16 cellular contexts compared by ENCODE assay signal in genomic region chr10:73359492-73359891, GRCh38. TPM values are rescaled to one million over a fixed set of nuclear protein-coding genes. Genes with fewer than 3 reads are reported as not detected.
DNase-seq lines count a peak whose midpoint lies in the region; ATAC-seq and TF ChIP-seq lines count a peak whose summit lies in the region.
"Had no signal": no experiment of that assay in that cellular context is flagged by ENCODE, and none has a peak within 500 bp of the region (broad histone marks: within the 10 kb centered on the region; RNA-seq: fewer than 3 reads in every experiment).

No MANE protein-coding gene starts in this region.

- H4K20me1 ChIP-seq in SK-N-SH (ENCODE audit: insufficient read depth) = no peaks in the 10 kb centered on the region

- H3K4me3 ChIP-seq in SK-N-SH (ENCODE audit: low read depth in 2 of 2, low read length in 1 of 2) (no peak overlapping the region), endocrine pancreas (ENCODE audit: control insufficient read depth, insufficient read depth, low read length) (peak overlapping the region; percentile 79), skeletal muscle satellite cell (ENCODE audit: low read length) (no peak overlapping the region)

- H3K4me2 ChIP-seq in SK-N-SH (no peak overlapping the region), skeletal muscle satellite cell (ENCODE audit: low read length) (peak overlapping the region; percentile 94)

- DNase-seq in SK-N-SH (no peak), NCI-H2227 (lab: John Stamatoyannopoulos, UW; ENCODE audit: unreplicated experiment) (peak; percentile 55), NCI-H446 treated with DMSO at 0.1 percent for 48 hours (lab: John Stamatoyannopoulos, UW) (no peak)
- no peak for DNase-seq in activated naive CD4-positive, alpha-beta T cell treated with anti-CD3 and anti-CD28 coated beads, Interleukin-2, amount 50 U/mL, for 72 hours (ENCODE audit: low spot score in 2 of 2)
- DNase-seq: ACHN; activated CD8-positive, alpha-beta memory T cell treated with anti-CD3 and anti-CD28 coated beads, Interleukin-2, amount 50 U/mL, for 48 hours; DND-41; KG1; left colon; NCI-H2171 treated with DMSO at 0.1 percent for 48 hours; upper lobe of right lung had no signal

- no peak for TF ChIP-seq EP300 in SK-N-SH (IDR thresholded peaks at IDR 0.05; ENCODE audit: borderline replicate concordance in 1 of 2, low read depth in 1 of 2, low read length in 1 of 2)

- POLR2A ChIA-PET in SK-N-SH (lab: Yijun Ruan, JAX) = interaction anchor here (1.2 kb wide), 1 partner anchor 113 kb away, joined by 4 read pairs; the partner anchor contains the start of gene DNAJC9

- H3K4me1 ChIP-seq in SK-N-SH (ENCODE audit: control insufficient read depth in 1 of 2, insufficient read depth in 2 of 2, low read depth in 1 of 2, low read length in 1 of 2) (peaks cover 0 to 5% of the 10 kb centered on the region in 2 experiments; a peak in 2 of 4 replicates), endocrine pancreas (ENCODE audit: control insufficient read depth, insufficient read depth, low read length) (no peaks in the 10 kb centered on the region), skeletal muscle satellite cell (ENCODE audit: control insufficient read depth, insufficient read depth, low read length) (peaks cover 13% of the 10 kb centered on the region)

- H3K36me3 ChIP-seq in SK-N-SH (replicated peaks in 1 of 2; ENCODE audit: control insufficient read depth in 1 of 2, insufficient read depth in 2 of 2, low read length in 1 of 2) (peaks cover 0 to 16% of the 10 kb centered on the region in 2 experiments), endocrine pancreas (ENCODE audit: control insufficient read depth, insufficient read depth, low read length) (no peaks in the 10 kb centered on the region), skeletal muscle satellite cell (ENCODE audit: insufficient read depth, low read length) (peaks cover 4% of the 10 kb centered on the region)

- H3K79me2 ChIP-seq in SK-N-SH (ENCODE audit: insufficient read depth) = no peaks in the 10 kb centered on the region

- peaks cover 10% of the 10 kb centered on the region for H3F3A ChIP-seq in SK-N-SH (replicated peaks; ENCODE audit: insufficient read depth)

- CTCF ChIA-PET in SK-N-SH (lab: Yijun Ruan, JAX) = interaction anchor here (0.8 kb wide), 1 partner anchor 11 kb away, joined by 3 read pairs; no protein-coding TSS in a partner anchor

- no peaks in the 10 kb centered on the region for H3K9me3 Mint-ChIP-seq in activated naive CD4-positive, alpha-beta T cell treated with anti-CD3 and anti-CD28 coated beads, Interleukin-2, amount 50 U/mL, for 72 hours

- H3K27me3 ChIP-seq in SK-N-SH (ENCODE audit: insufficient read depth) (no peaks in the 10 kb centered on the region), endocrine pancreas (ENCODE audit: control insufficient read depth, insufficient read depth, low read length) (no peaks in the 10 kb centered on the region), skeletal muscle satellite cell (ENCODE audit: control insufficient read depth, insufficient read depth, low read length) (no peaks in the 10 kb centered on the region)
- H3K27me3 ChIP-seq: upper lobe of right lung had no signal

- no peak for TF ChIP-seq CTCF in SK-N-SH (IDR thresholded peaks at IDR 0.05)

- no peaks in the 10 kb centered on the region for H3K9me2 ChIP-seq in SK-N-SH

- ATAC-seq in SK-N-SH treated with all-trans-retinoic acid at 6 μM for 48 hours = no peak
- ATAC-seq in HG03095 (IDR thresholded peaks at IDR 0.05; ENCODE audit: unreplicated experiment) = no peak
- no peak for ATAC-seq in activated naive CD4-positive, alpha-beta T cell treated with anti-CD3 and anti-CD28 coated beads, Interleukin-2, amount 50 U/mL, for 72 hours

- H3K9me3 ChIP-seq in SK-N-SH = no peaks in the 10 kb centered on the region
- no peaks in the 10 kb centered on the region for H3K9me3 ChIP-seq in endocrine pancreas (ENCODE audit: control insufficient read depth, low read length)
- no peaks in the 10 kb centered on the region for H3K9me3 ChIP-seq in skeletal muscle satellite cell (replicated peaks; ENCODE audit: low read length)
- H3K9me3 ChIP-seq: neutrophil, upper lobe of right lung had no signal

- peak overlapping the region; percentile 96; the same call in 1 of the 2 replicates for H2AFZ ChIP-seq in SK-N-SH (ENCODE audit: low read depth)

- H3K27ac Mint-ChIP-seq in activated naive CD4-positive, alpha-beta T cell treated with anti-CD3 and anti-CD28 coated beads, Interleukin-2, amount 50 U/mL, for 72 hours = no peak overlapping the region

- peaks cover 0 to 5% of the 10 kb centered on the region in 2 donors for H3K36me3 Mint-ChIP-seq in activated naive CD4-positive, alpha-beta T cell treated with anti-CD3 and anti-CD28 coated beads, Interleukin-2, amount 50 U/mL, for 72 hours

- H3K27ac ChIP-seq in SK-N-SH (ENCODE audit: low read depth in 2 of 2, low read length in 1 of 2) = no peak overlapping the region
- H3K27ac ChIP-seq: neutrophil, upper lobe of right lung had no signal

- no peak for TF ChIP-seq RAD21 in SK-N-SH (IDR thresholded peaks at IDR 0.05; ENCODE audit: low read length)

- 71% methylated on average over 8 of the region's 8 CpGs for WGBS in SK-N-SH (ENCODE audit: low lambda C conversion rate)

- H3K9ac ChIP-seq in SK-N-SH (no peak overlapping the region), endocrine pancreas (ENCODE audit: control insufficient read depth, insufficient read depth, low read length) (no peak overlapping the region), skeletal muscle satellite cell (ENCODE audit: low read depth, low read length) (no peak overlapping the region)

TF ChIP-seq in SK-N-SH, 30 proteins besides CTCF, POLR2A, EP300 and RAD21 (continues in another document):
- TF ChIP-seq POLR2AphosphoS5 (IDR thresholded peaks at IDR 0.05; ENCODE audit: low read depth, low read length) (no peak), USF2 (IDR thresholded peaks at IDR 0.05; ENCODE audit: borderline replicate concordance, low read depth, low read length) (no peak), TEAD4 (IDR thresholded peaks at IDR 0.05; ENCODE audit: borderline replicate concordance, insufficient read depth) (no peak)

TF ChIP-seq in SK-N-SH treated with all-trans-retinoic acid at 6 μM for 48 hours, 23 proteins besides CTCF, POLR2A, EP300 and RAD21:
- TF ChIP-seq TOX (CRISPR knock-in tag; IDR thresholded peaks at IDR 0.05; ENCODE audit: borderline replicate concordance) (no peak), TSHZ2 (CRISPR knock-in tag; IDR thresholded peaks at IDR 0.05) (no peak)
TF ChIP-seq in SK-N-SH treated with all-trans-retinoic acid at 6 μM for 48 hours: peak in this region for 0.

RNA-seq across cellular contexts. Expression of gene CFAP70, which starts 0.8 kb away (rescaled TPM):
- polyA plus RNA-seq in SK-N-SH (2012; rRNA removed) = 0.74 and 1.9 TPM in 2 replicates
- 0.28 and 0.29 TPM in 2 replicates for polyA plus RNA-seq in SK-N-SH (2012; cell fraction: cytosol; rRNA removed)
- 5.3 and 9.2 TPM in 2 replicates for polyA plus RNA-seq in SK-N-SH (2012; cell fraction: nucleus; rRNA removed)
- 0.66 and 0.76 TPM in 2 replicates for total RNA-seq in skeletal muscle satellite cell (2012; rRNA removed)
- 1 to 10 TPM in 1 of 2 donors, under 1 TPM in 1; 0.36 to 1.2 TPM for total RNA-seq in activated naive CD4-positive, alpha-beta T cell treated with anti-CD3 and anti-CD28 coated beads, Interleukin-2, amount 50 U/mL, for 72 hours

RNA-seq across cellular contexts. Expression of gene ANXA7, which starts 54.4 kb away (rescaled TPM):
- polyA plus RNA-seq in SK-N-SH (2012; rRNA removed) = 65.7 and 88.1 TPM in 2 replicates
- polyA plus RNA-seq in SK-N-SH (2012; cell fraction: cytosol; rRNA removed) = 82.6 and 83.1 TPM in 2 replicates
- 38.1 and 67.6 TPM in 2 replicates for polyA plus RNA-seq in SK-N-SH (2012; cell fraction: nucleus; rRNA removed)
- total RNA-seq in skeletal muscle satellite cell (2012; rRNA removed) = 106 and 119 TPM in 2 replicates
- total RNA-seq in activated naive CD4-positive, alpha-beta T cell treated with anti-CD3 and anti-CD28 coated beads, Interleukin-2, amount 50 U/mL, for 72 hours = 100 to 1,000 TPM; 104 to 153 TPM
